ENCODE assay signal across 9 cellular contexts in genomic region chr4:75180790-75181776, GRCh38.
A peak's percentile ranks its signal among the peaks of the same experiment; 100 is the strongest.
DNase-seq lines count a peak whose midpoint lies in the region; ATAC-seq lines count a peak whose summit lies in the region.
"Had no signal": no experiment of that assay in that cellular context is flagged by ENCODE, and none has a peak within 500 bp of the region (broad histone marks: within the 10 kb centered on the region; RNA-seq: fewer than 3 reads in every experiment).

No MANE protein-coding gene starts in this region.

- DNase-seq in DMS53 treated with DMSO at 0.1 percent for 48 hours (lab: John Stamatoyannopoulos, UW; ENCODE audit: unreplicated experiment), result peak; percentile 17
- DNase-seq in NCI-H524 treated with DMSO at 0.1 percent for 48 hours (lab: John Stamatoyannopoulos, UW), result no peak
- DNase-seq in NCI-H748 treated with DMSO at 0.1 percent for 48 hours (lab: John Stamatoyannopoulos, UW), result no peak
- no peak for DNase-seq in stimulated activated CD4-positive, alpha-beta T cell treated with anti-CD3 and anti-CD28 coated beads, Interleukin-4, amount 100 ng/mL, for 4 hours
- DNase-seq in NCI-H1048 (lab: John Stamatoyannopoulos, UW), result no peak

- H3K27me3 ChIP-seq in duodenal mucosa (ENCODE audit: control insufficient read depth in 1 of 2, insufficient read depth in 2 of 2, low read length in 2 of 2), result no peaks in the 10 kb centered on the region

- H3K9me3 ChIP-seq in duodenal mucosa (ENCODE audit: control insufficient read depth in 1 of 2, low read length in 2 of 2), result no peaks in the 10 kb centered on the region
- H3K9me3 ChIP-seq: thoracic aorta had no signal

- peak overlapping the region; percentile 36 for H3K27ac ChIP-seq in duodenal mucosa (ENCODE audit: low read depth, low read length)
- H3K27ac ChIP-seq: thoracic aorta had no signal

- H3K9ac ChIP-seq in duodenal mucosa (ENCODE audit: low read depth in 1 of 2, low read length in 2 of 2), result peak overlapping the region in 1 of 2 donors; percentile 48

- H3K36me3 ChIP-seq in duodenal mucosa (ENCODE audit: control insufficient read depth in 1 of 2, insufficient read depth in 2 of 2, low read length in 2 of 2), result no peaks in the 10 kb centered on the region
- H3K36me3 ChIP-seq: thoracic aorta had no signal

- H3K4me1 ChIP-seq in duodenal mucosa (ENCODE audit: control insufficient read depth in 1 of 2, insufficient read depth in 2 of 2, low read length in 2 of 2), result no peaks in the 10 kb centered on the region

- ATAC-seq in GM21526 (IDR thresholded peaks at IDR 0.05; ENCODE audit: low FRiP score, unreplicated experiment) (peak; percentile 94), HG03565 (IDR thresholded peaks at IDR 0.05; ENCODE audit: unreplicated experiment) (peak; percentile 89)

- peak overlapping the region; percentile 55 to 67 for H3K4me3 ChIP-seq in duodenal mucosa (ENCODE audit: low read depth in 1 of 2, low read length in 2 of 2)
- H3K4me3 ChIP-seq: thoracic aorta had no signal
